28 cellular contexts compared by ENCODE assay signal in the genomic region with DNA sequence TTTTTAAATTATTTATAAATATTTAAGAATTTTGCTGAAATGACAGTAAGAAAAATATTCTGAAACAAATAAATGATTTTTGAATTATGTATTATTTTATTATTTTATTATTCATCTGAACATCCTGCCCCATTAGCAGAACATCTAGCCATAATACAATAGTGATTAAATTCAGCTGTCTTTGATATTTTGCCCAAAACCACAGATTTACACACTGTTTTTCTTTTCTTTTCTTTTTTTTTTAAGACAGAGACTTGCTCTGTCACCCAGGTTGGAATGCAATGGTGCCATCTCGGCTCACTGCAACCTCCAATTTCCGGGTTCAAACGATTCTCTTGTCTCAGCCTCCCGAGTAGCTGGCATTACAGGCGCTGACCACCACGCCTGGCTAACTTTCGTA. TPM values are rescaled to one million over a fixed set of nuclear protein-coding genes. Genes with fewer than 3 reads are reported as not detected.
"Had no signal": no experiment of that assay in that cellular context is flagged by ENCODE, and none has a peak within 500 bp of the region (broad histone marks: within the 10 kb centered on the region; RNA-seq: fewer than 3 reads in every experiment).

No MANE protein-coding gene starts in this region.

- H3K9me3 Mint-ChIP-seq: activated CD4-positive, alpha-beta memory T cell treated with anti-CD3 and anti-CD28 coated beads, Interleukin-2, amount 10 ng/mL, durations not matched to agents 7 days and 5 days; activated naive CD8-positive, alpha-beta T cell treated with anti-CD3 and anti-CD28 coated beads for 36 hours; activated T-helper 17 cell treated with anti-CD3 and anti-CD28 coated beads, Interleukin-2, amount 50 U/mL, for 72 hours; effector memory CD8-positive, alpha-beta T cell; immature natural killer cell; naive thymus-derived CD8-positive, alpha-beta T cell; stimulated activated effector memory CD8-positive, alpha-beta T cell treated with anti-CD3 and anti-CD28 coated beads, Interleukin-12 subunit alpha, Interleukin-12 subunit beta, amount 100 ng/mL, for 72 hours; type B pancreatic cell had no signal

- H3K79me2 ChIP-seq: parathyroid adenoma had no signal

- H3K9ac ChIP-seq: parathyroid adenoma had no signal

- H3K36me3 ChIP-seq: cardiac muscle cell, gastroesophageal sphincter, heart right ventricle, neutrophil, right lobe of liver, WERI-Rb-1 had no signal

- H3K4me3 ChIP-seq: cardiac muscle cell, gastroesophageal sphincter, heart right ventricle, right lobe of liver, testis had no signal

- H3K4me1 Mint-ChIP-seq: activated CD4-positive, alpha-beta memory T cell treated with anti-CD3 and anti-CD28 coated beads, Interleukin-2, amount 10 ng/mL, durations not matched to agents 7 days and 5 days; activated T-helper 17 cell treated with anti-CD3 and anti-CD28 coated beads, Interleukin-2, amount 50 U/mL, for 72 hours; immature natural killer cell had no signal

- DNase-seq: activated CD4-positive, alpha-beta memory T cell treated with anti-CD3 and anti-CD28 coated beads, Interleukin-2, amount 10 ng/mL, durations not matched to agents 7 days and 5 days; activated CD4-positive, alpha-beta T cell treated with anti-CD3 and anti-CD28 coated beads for 36 hours; activated naive CD4-positive, alpha-beta T cell; activated naive CD8-positive, alpha-beta T cell treated with anti-CD3 and anti-CD28 coated beads for 36 hours; activated T-cell treated with anti-CD3 and anti-CD28 coated beads, Interleukin-2, amount 50 U/mL, for 1 hour; amniotic stem cell; effector memory CD8-positive, alpha-beta T cell; heart right ventricle; immature natural killer cell; mesendoderm; naive thymus-derived CD8-positive, alpha-beta T cell; right lobe of liver; stimulated activated CD4-positive, alpha-beta T cell treated with anti-CD3 and anti-CD28 coated beads, Interleukin-4, amount 100 ng/mL, for 24 hours; SW 1271; T-helper 2 cell; testis; WERI-Rb-1 had no signal

- ATAC-seq: activated CD4-positive, alpha-beta T cell treated with anti-CD3 and anti-CD28 coated beads for 36 hours; activated T-helper 17 cell treated with anti-CD3 and anti-CD28 coated beads, Interleukin-2, amount 50 U/mL, for 72 hours; effector memory CD8-positive, alpha-beta T cell; gastroesophageal sphincter; heart right ventricle; naive thymus-derived CD8-positive, alpha-beta T cell; right lobe of liver; stimulated activated effector memory CD8-positive, alpha-beta T cell treated with anti-CD3 and anti-CD28 coated beads, Interleukin-12 subunit alpha, Interleukin-12 subunit beta, amount 100 ng/mL, for 72 hours had no signal

- H3K27ac ChIP-seq: cardiac muscle cell, gastroesophageal sphincter, neutrophil, parathyroid adenoma, right lobe of liver, testis, WERI-Rb-1 had no signal

- H3K36me3 Mint-ChIP-seq: activated naive CD8-positive, alpha-beta T cell treated with anti-CD3 and anti-CD28 coated beads for 36 hours; immature natural killer cell; naive thymus-derived CD8-positive, alpha-beta T cell; stimulated activated effector memory CD8-positive, alpha-beta T cell treated with anti-CD3 and anti-CD28 coated beads, Interleukin-12 subunit alpha, Interleukin-12 subunit beta, amount 100 ng/mL, for 72 hours; type B pancreatic cell had no signal

- H3K27me3 Mint-ChIP-seq: activated CD4-positive, alpha-beta memory T cell treated with anti-CD3 and anti-CD28 coated beads, Interleukin-2, amount 10 ng/mL, durations not matched to agents 7 days and 5 days; activated T-helper 17 cell treated with anti-CD3 and anti-CD28 coated beads, Interleukin-2, amount 50 U/mL, for 72 hours; type B pancreatic cell had no signal

- H2AFZ ChIP-seq: parathyroid adenoma had no signal

- H3K4me3 Mint-ChIP-seq: activated CD4-positive, alpha-beta memory T cell treated with anti-CD3 and anti-CD28 coated beads, Interleukin-2, amount 10 ng/mL, durations not matched to agents 7 days and 5 days; activated CD4-positive, alpha-beta T cell treated with anti-CD3 and anti-CD28 coated beads for 36 hours; activated naive CD8-positive, alpha-beta T cell treated with anti-CD3 and anti-CD28 coated beads for 36 hours; activated T-helper 17 cell treated with anti-CD3 and anti-CD28 coated beads, Interleukin-2, amount 50 U/mL, for 72 hours; effector memory CD8-positive, alpha-beta T cell; immature natural killer cell; naive thymus-derived CD8-positive, alpha-beta T cell; stimulated activated effector memory CD8-positive, alpha-beta T cell treated with anti-CD3 and anti-CD28 coated beads, Interleukin-12 subunit alpha, Interleukin-12 subunit beta, amount 100 ng/mL, for 72 hours; type B pancreatic cell had no signal

- H3K9me3 ChIP-seq: neutrophil, right lobe of liver, testis had no signal

- H3K27me3 ChIP-seq: cardiac muscle cell, gastroesophageal sphincter, heart right ventricle, right lobe of liver, testis had no signal

- H3K27ac Mint-ChIP-seq: activated CD4-positive, alpha-beta memory T cell treated with anti-CD3 and anti-CD28 coated beads, Interleukin-2, amount 10 ng/mL, durations not matched to agents 7 days and 5 days; activated CD4-positive, alpha-beta T cell treated with anti-CD3 and anti-CD28 coated beads for 36 hours; activated naive CD8-positive, alpha-beta T cell treated with anti-CD3 and anti-CD28 coated beads for 36 hours; activated T-helper 17 cell treated with anti-CD3 and anti-CD28 coated beads, Interleukin-2, amount 50 U/mL, for 72 hours; effector memory CD8-positive, alpha-beta T cell; immature natural killer cell; naive thymus-derived CD8-positive, alpha-beta T cell; stimulated activated effector memory CD8-positive, alpha-beta T cell treated with anti-CD3 and anti-CD28 coated beads, Interleukin-12 subunit alpha, Interleukin-12 subunit beta, amount 100 ng/mL, for 72 hours; type B pancreatic cell had no signal

- H3K4me1 ChIP-seq: gastroesophageal sphincter, parathyroid adenoma, right lobe of liver had no signal

RNA-seq across cellular contexts. Expression of gene SCYGR1, which starts 1.9 kb away (rescaled TPM):
- total RNA-seq: activated CD4-positive, alpha-beta memory T cell treated with anti-CD3 and anti-CD28 coated beads, Interleukin-2, amount 10 ng/mL, durations not matched to agents 7 days and 5 days; activated CD4-positive, alpha-beta T cell treated with anti-CD3 and anti-CD28 coated beads for 36 hours; activated naive CD8-positive, alpha-beta T cell treated with anti-CD3 and anti-CD28 coated beads for 36 hours; activated T-helper 17 cell treated with anti-CD3 and anti-CD28 coated beads, Interleukin-2, amount 50 U/mL, for 72 hours; cardiac muscle cell; chondrocyte; dermis microvascular lymphatic vessel endothelial cell; gastroesophageal sphincter; heart right ventricle; liver; mucosa of gallbladder; naive thymus-derived CD8-positive, alpha-beta T cell; right lobe of liver; testis had no signal

RNA-seq across cellular contexts. Expression of gene TM4SF20, which starts 10.6 kb away (rescaled TPM):
- total RNA-seq: activated CD4-positive, alpha-beta memory T cell treated with anti-CD3 and anti-CD28 coated beads, Interleukin-2, amount 10 ng/mL, durations not matched to agents 7 days and 5 days; activated CD4-positive, alpha-beta T cell treated with anti-CD3 and anti-CD28 coated beads for 36 hours; activated naive CD8-positive, alpha-beta T cell treated with anti-CD3 and anti-CD28 coated beads for 36 hours; activated T-helper 17 cell treated with anti-CD3 and anti-CD28 coated beads, Interleukin-2, amount 50 U/mL, for 72 hours; cardiac muscle cell; chondrocyte; dermis microvascular lymphatic vessel endothelial cell; gastroesophageal sphincter; heart right ventricle; liver; mucosa of gallbladder; naive thymus-derived CD8-positive, alpha-beta T cell; right lobe of liver had no signal
